ENCODE assay signal across 9 cellular contexts in the genomic region with DNA sequence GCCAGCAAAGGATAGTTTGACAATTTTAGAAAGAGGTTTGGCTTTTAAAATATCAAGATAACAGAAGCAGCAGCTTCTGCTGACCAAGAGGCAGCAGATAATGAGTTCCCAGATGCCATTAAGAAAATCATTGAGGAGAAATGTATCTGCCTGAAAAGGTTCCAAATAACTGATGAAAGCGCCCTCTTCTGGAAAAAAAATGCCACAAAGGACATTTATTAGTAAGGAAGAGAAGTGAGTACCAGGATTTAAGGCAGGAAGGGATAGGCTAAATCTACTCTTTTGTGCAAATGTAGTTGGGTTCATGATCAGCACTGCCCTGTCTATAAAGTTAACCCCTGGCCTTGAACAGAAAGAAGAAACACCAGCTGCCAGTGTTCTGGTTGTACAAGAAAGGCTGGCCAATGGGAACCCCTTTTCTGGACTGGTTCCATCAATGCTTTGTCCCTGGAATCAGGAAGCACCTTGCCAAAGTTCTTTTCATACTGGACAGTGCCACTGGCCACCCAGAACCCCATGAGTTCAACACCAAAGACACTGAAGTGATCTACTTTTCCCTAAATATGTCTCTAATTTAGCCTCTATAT. TPM values are rescaled to one million over a fixed set of nuclear protein-coding genes. Genes with fewer than 3 reads are reported as not detected.
DNase-seq lines count a peak whose midpoint lies in the region; ATAC-seq and TF ChIP-seq lines count a peak whose summit lies in the region.
"Had no signal": no experiment of that assay in that cellular context is flagged by ENCODE, and none has a peak within 500 bp of the region (broad histone marks: within the 10 kb centered on the region; RNA-seq: fewer than 3 reads in every experiment).

No MANE protein-coding gene starts in this region.

- no peaks in the 10 kb centered on the region for H3K27me3 Mint-ChIP-seq in activated CD8-positive, alpha-beta T cell treated with anti-CD3 and anti-CD28 coated beads for 36 hours

- H3K9me3 Mint-ChIP-seq in activated CD8-positive, alpha-beta T cell treated with anti-CD3 and anti-CD28 coated beads for 36 hours, result no peaks in the 10 kb centered on the region
- H3K9me3 Mint-ChIP-seq: nephron had no signal

- 54% methylated on average over 1 of the region's 1 CpG for WGBS in right lobe of liver (ENCODE audit: insufficient coverage, low coverage, low lambda C conversion rate, missing lambda C conversion rate)

- H3K27ac Mint-ChIP-seq in activated CD8-positive, alpha-beta T cell treated with anti-CD3 and anti-CD28 coated beads for 36 hours, result no peak overlapping the region
- H3K27ac Mint-ChIP-seq: nephron had no signal

- H3K4me2 ChIP-seq in DND-41 (ENCODE audit: insufficient read depth, low read length) (no peak overlapping the region), KMS-11 (no peak overlapping the region)

- no peak overlapping the region for H2AFZ ChIP-seq in DND-41 (ENCODE audit: low read depth, low read length)
- H2AFZ ChIP-seq in KMS-11 (ENCODE audit: low read depth), result no peak overlapping the region

- intact Hi-C loops in activated CD8-positive, alpha-beta T cell treated with anti-CD3 and anti-CD28 coated beads for 36 hours (cut with micrococcal nuclease), result no loop called here
- intact Hi-C loops in right lobe of liver (cut with DNase I), result no loop called here

- no peak overlapping the region for H3K4me3 ChIP-seq in DND-41 (ENCODE audit: low read depth in 1 of 2, low read length in 2 of 2)
- no peak overlapping the region for H3K4me3 ChIP-seq in KMS-11 (IDR thresholded peaks at IDR 0.05; ENCODE audit: insufficient read depth, low read depth, low read length)
- H3K4me3 ChIP-seq in right lobe of liver, result no peak overlapping the region

- H4K20me1 ChIP-seq in DND-41 (ENCODE audit: insufficient read depth, low read length), result no peaks in the 10 kb centered on the region
- H4K20me1 ChIP-seq in KMS-11 (ENCODE audit: insufficient read depth), result no peaks in the 10 kb centered on the region

- H3K9ac ChIP-seq in DND-41 (ENCODE audit: low read depth, low read length), result no peak overlapping the region
- no peak overlapping the region for H3K9ac ChIP-seq in KMS-11

- TF ChIP-seq CTCF in DND-41 (IDR thresholded peaks at IDR 0.05; ENCODE audit: borderline replicate concordance, extremely low read depth, low read length, poor library complexity, severe bottlenecking) (peak; percentile 60), KMS-11 (conservative IDR thresholded peaks at IDR 0.05; ENCODE audit: low read depth, low read length) (peak; percentile 73), right lobe of liver (IDR thresholded peaks at IDR 0.05) (peak; percentile 33 to 51 (median 38))
- TF ChIP-seq CTCF in activated CD8-positive, alpha-beta T cell treated with anti-CD3 and anti-CD28 coated beads for 36 hours (IDR thresholded peaks at IDR 0.05), result peak; percentile 57

- H3K4me1 ChIP-seq in DND-41 (ENCODE audit: insufficient read depth, low read length) (no peaks in the 10 kb centered on the region), KMS-11 (ENCODE audit: low read depth, poor library complexity, severe bottlenecking) (no peaks in the 10 kb centered on the region), right lobe of liver (no peaks in the 10 kb centered on the region)

- H3K4me1 Mint-ChIP-seq in activated CD8-positive, alpha-beta T cell treated with anti-CD3 and anti-CD28 coated beads for 36 hours (ENCODE audit: low read depth), result no peaks in the 10 kb centered on the region
- H3K4me1 Mint-ChIP-seq: nephron had no signal

- ATAC-seq in DND-41 (ENCODE audit: insufficient read depth, low read depth), result no peak
- ATAC-seq in activated CD8-positive, alpha-beta T cell treated with anti-CD3 and anti-CD28 coated beads for 36 hours, result no peak
- ATAC-seq in right lobe of liver, result peak in 3 of 4 donors; percentile 19 to 45 (median 31)
- no peak for ATAC-seq in HG02623 (IDR thresholded peaks at IDR 0.05; ENCODE audit: unreplicated experiment)

- peaks cover 4% of the 10 kb centered on the region for H3K36me3 Mint-ChIP-seq in activated CD8-positive, alpha-beta T cell treated with anti-CD3 and anti-CD28 coated beads for 36 hours (ENCODE audit: low read depth)

- H3K27me3 ChIP-seq in DND-41 (ENCODE audit: insufficient read depth, low read length, poor library complexity), result no peaks in the 10 kb centered on the region
- H3K27me3 ChIP-seq in KMS-11 (ENCODE audit: insufficient read depth, low read depth), result no peaks in the 10 kb centered on the region
- H3K27me3 ChIP-seq in right lobe of liver, result no peaks in the 10 kb centered on the region

- H3K9me3 ChIP-seq in DND-41 (ENCODE audit: insufficient read depth, low read length, severe bottlenecking) (no peaks in the 10 kb centered on the region), right lobe of liver (no peaks in the 10 kb centered on the region)

- H3K4me3 Mint-ChIP-seq in activated CD8-positive, alpha-beta T cell treated with anti-CD3 and anti-CD28 coated beads for 36 hours, result no peak overlapping the region
- H3K4me3 Mint-ChIP-seq: nephron had no signal

- peaks cover 37% of the 10 kb centered on the region; the same call in 1 of the 2 replicates for H3K36me3 ChIP-seq in DND-41 (ENCODE audit: insufficient read depth, low read length)
- no peaks in the 10 kb centered on the region for H3K36me3 ChIP-seq in KMS-11 (ENCODE audit: insufficient read depth)
- peaks cover 0 to 9% (median 1%) of the 10 kb centered on the region in 4 donors for H3K36me3 ChIP-seq in right lobe of liver

- POLR2A ChIA-PET in activated CD8-positive, alpha-beta T cell treated with anti-CD3 and anti-CD28 coated beads for 36 hours (lab: Charles Lee), result no interaction called here

- TF ChIP-seq POLR2A in right lobe of liver (IDR thresholded peaks at IDR 0.05), result no peak

- DNase-seq in DND-41 (no peak), right lobe of liver (no peak), NCI-H1092 (lab: John Stamatoyannopoulos, UW) (no peak), HPDE6-E6E7 (ENCODE audit: extremely low spot score) (no peak)
- no peak for DNase-seq in activated CD8-positive, alpha-beta T cell treated with anti-CD3 and anti-CD28 coated beads for 36 hours
- no peak for DNase-seq in stimulated activated CD4-positive, alpha-beta T cell treated with anti-CD3 and anti-CD28 coated beads, Interleukin-2, amount 100 ng/mL, for 48 hours

- H3K27ac ChIP-seq in DND-41 (ENCODE audit: low read length) (no peak overlapping the region), KMS-11 (no peak overlapping the region), right lobe of liver (no peak overlapping the region)

- H3K79me2 ChIP-seq in DND-41 (ENCODE audit: insufficient read depth, low read length), result no peaks in the 10 kb centered on the region
- H3K79me2 ChIP-seq in KMS-11 (ENCODE audit: insufficient read depth, low read depth), result no peaks in the 10 kb centered on the region

- CTCF ChIA-PET in activated CD8-positive, alpha-beta T cell treated with anti-CD3 and anti-CD28 coated beads for 36 hours (lab: Charles Lee), result interaction anchor here (0.6 to 2.3 kb wide), 9 partner anchors 8 to 307 kb away, joined by 3 to 15 read pairs (median 4); no protein-coding TSS in a partner anchor

RNA-seq across cellular contexts. Expression of gene DHX57, which starts 40.6 kb away (rescaled TPM):
- total RNA-seq in activated CD8-positive, alpha-beta T cell treated with anti-CD3 and anti-CD28 coated beads for 36 hours, result 10 to 100 TPM; 12.9 to 15.2 TPM
- total RNA-seq in right lobe of liver, result 1 to 10 TPM; 4.4 to 6.4 (median 4.9) TPM

RNA-seq across cellular contexts. Expression of gene MORN2, which starts 40.7 kb away (rescaled TPM):
- 1 to 10 TPM; 5.0 to 6.6 TPM for total RNA-seq in activated CD8-positive, alpha-beta T cell treated with anti-CD3 and anti-CD28 coated beads for 36 hours
- 1 to 10 TPM; 4.1 to 8.1 (median 5.0) TPM for total RNA-seq in right lobe of liver

RNA-seq across cellular contexts. Expression of gene ARHGEF33, which starts 54.6 kb away (rescaled TPM):
- total RNA-seq in activated CD8-positive, alpha-beta T cell treated with anti-CD3 and anti-CD28 coated beads for 36 hours, result not detected
- total RNA-seq in right lobe of liver, result under 1 TPM in 4 of 6 experiments, not detected in 2; 0.11 to 0.56 (median 0.29) TPM

RNA-seq across cellular contexts. Expression of gene GEMIN6, which starts 57.1 kb away (rescaled TPM):
- 10 to 100 TPM; 30.2 to 33.4 TPM for total RNA-seq in activated CD8-positive, alpha-beta T cell treated with anti-CD3 and anti-CD28 coated beads for 36 hours
- 10 to 100 TPM in 1 of 6 experiments, 1 to 10 TPM in 5; 5.8 to 10.5 (median 7.3) TPM for total RNA-seq in right lobe of liver

Comparison
In these comparisons a context has a peak if more than half of its experiments do, and no peak if none do; other contexts are left out.
1. ATAC-seq: peak in right lobe of liver (3 of 4); none in DND-41 (single experiment), activated CD8-positive, alpha-beta T cell treated with anti-CD3 and anti-CD28 coated beads for 36 hours (single experiment) and HG02623 (single experiment).
2. Peak in every context shown above with its lines, with median percentiles within 50 percentile points of each other: CTCF ChIP-seq.